Comparison of ENCODE assay signal across 8 cellular contexts in genomic region chr3:124034016-124034808, GRCh38. TPM values are rescaled to one million over a fixed set of nuclear protein-coding genes. Genes with fewer than 3 reads are reported as not detected.
DNase-seq lines count a peak whose midpoint lies in the region; TF ChIP-seq lines count a peak whose summit lies in the region.

No MANE protein-coding gene starts in this region.

- BruUV-seq in PC-9 (replicated peaks; lab: Mats Ljungman, UMichigan): no TSS peak

- H3K4me3 ChIP-seq in AG10803 (ENCODE audit: low read length): peak overlapping the region; percentile 76
- H3K4me3 ChIP-seq in HUES6 (ENCODE audit: low read depth, low read length): peak overlapping the region; percentile 93
- peak overlapping the region; percentile 73 for H3K4me3 ChIP-seq in iPS-18a (ENCODE audit: low read length)
- peak overlapping the region; percentile 76 to 81 (median 80) for H3K4me3 ChIP-seq in skeletal muscle tissue (ENCODE audit: low read length in 3 of 3)
- no peak overlapping the region for H3K4me3 ChIP-seq in PC-9

- no peaks in the 10 kb centered on the region for H3K79me2 ChIP-seq in PC-9 (ENCODE audit: low read depth)

- H3K4me1 ChIP-seq in HUES6 (ENCODE audit: control insufficient read depth, insufficient read depth, low read length): 0 out of 2 replicates have a peak, but pooled peaks cover 5% of the 10 kb centered on the region
- peaks cover 3% of the 10 kb centered on the region for H3K4me1 ChIP-seq in iPS-18a (ENCODE audit: control insufficient read depth, low read depth, low read length)
- H3K4me1 ChIP-seq in skeletal muscle tissue (ENCODE audit: control insufficient read depth in 3 of 3, insufficient read depth in 3 of 3, low read length in 3 of 3): peaks cover 11 to 18% (median 12%) of the 10 kb centered on the region in 3 donors
- H3K4me1 ChIP-seq in PC-9 (replicated peaks; ENCODE audit: insufficient read depth): no peaks in the 10 kb centered on the region

- no peak overlapping the region for H3K27ac ChIP-seq in HUES6 (ENCODE audit: low read depth, low read length)
- H3K27ac ChIP-seq in angular gyrus (ENCODE audit: low read depth, low read length): peak overlapping the region; percentile 40
- no peak overlapping the region for H3K27ac ChIP-seq in iPS-18a (ENCODE audit: low read length)
- peak overlapping the region; percentile 6 for H3K27ac ChIP-seq in skeletal muscle tissue (ENCODE audit: low read depth, low read length)
- H3K27ac ChIP-seq in PC-9: no peak overlapping the region

- peak overlapping the region; percentile 55 for H3K9ac ChIP-seq in HUES6 (ENCODE audit: low read length)
- H3K9ac ChIP-seq in iPS-18a (ENCODE audit: low read length): peak overlapping the region; percentile 25
- H3K9ac ChIP-seq in skeletal muscle tissue (ENCODE audit: low read depth in 1 of 3, low read length in 3 of 3): peak overlapping the region; percentile 43 to 78 (median 77)

- H4K20me1 ChIP-seq in PC-9 (ENCODE audit: insufficient read depth): no peaks in the 10 kb centered on the region

- TF ChIP-seq CTCF in AG10803 (conservative IDR thresholded peaks at IDR 0.05; ENCODE audit: low read length): no peak
- TF ChIP-seq CTCF in PC-9 (conservative IDR thresholded peaks at IDR 0.05): no peak

- CTCF ChIA-PET in PC-9 (lab: Charles Lee): no interaction called here

- no peak for DNase-seq in AG10803 (ENCODE audit: low read depth)
- DNase-seq in PC-9: no peak
- DNase-seq in effector CD8-positive, alpha-beta T cell (lab: John Stamatoyannopoulos, UW): no peak
- DNase-seq in HPDE6-E6E7 (ENCODE audit: extremely low spot score): no peak

- H3K4me2 ChIP-seq in PC-9: no peak overlapping the region

- POLR2A ChIA-PET in PC-9 (lab: Charles Lee; ENCODE audit: unreplicated experiment): no interaction called here

- H3K9me3 ChIP-seq in HUES6 (ENCODE audit: control insufficient read depth, insufficient read depth, low read depth, low read length): no peaks in the 10 kb centered on the region
- H3K9me3 ChIP-seq in iPS-18a (ENCODE audit: control insufficient read depth, low read depth, low read length): no peaks in the 10 kb centered on the region
- no peaks in the 10 kb centered on the region for H3K9me3 ChIP-seq in skeletal muscle tissue (ENCODE audit: control insufficient read depth in 3 of 3, low read length in 3 of 3)
- no peaks in the 10 kb centered on the region for H3K9me3 ChIP-seq in PC-9 (ENCODE audit: insufficient read depth, low read depth)

- H3K36me3 ChIP-seq in HUES6 (ENCODE audit: control insufficient read depth, insufficient read depth, low read length) (no peaks in the 10 kb centered on the region), iPS-18a (ENCODE audit: control insufficient read depth, low read depth, low read length) (no peaks in the 10 kb centered on the region), skeletal muscle tissue (ENCODE audit: control insufficient read depth in 3 of 3, insufficient read depth in 3 of 3, low read length in 3 of 3) (no peaks in the 10 kb centered on the region), PC-9 (ENCODE audit: low read depth) (no peaks in the 10 kb centered on the region)

- H3F3A ChIP-seq in PC-9 (ENCODE audit: insufficient read depth, low read depth): no peaks in the 10 kb centered on the region

- H2AFZ ChIP-seq in PC-9: no peak overlapping the region

- H3K27me3 ChIP-seq in HUES6 (ENCODE audit: control insufficient read depth, insufficient read depth, low read length) (peaks cover 71% of the 10 kb centered on the region), iPS-18a (ENCODE audit: control insufficient read depth, insufficient read depth, low read length) (peaks cover 56% of the 10 kb centered on the region), skeletal muscle tissue (ENCODE audit: control insufficient read depth in 3 of 3, insufficient read depth in 3 of 3, low read length in 3 of 3) (no peaks in the 10 kb centered on the region), PC-9 (ENCODE audit: insufficient read depth, low read depth) (peaks cover 64% of the 10 kb centered on the region)

- intact Hi-C loops in PC-9 (cut with micrococcal nuclease; ENCODE audit: unreplicated experiment): no loop called here

- H3K9me2 ChIP-seq in PC-9 (ENCODE audit: insufficient read depth): no peaks in the 10 kb centered on the region

RNA-seq across cellular contexts. Expression of gene KALRN, which starts 1.0 kb away (rescaled TPM):
- total RNA-seq in skeletal muscle tissue (8.9 TPM), PC-9 (2021) (1.1 and 1.8 TPM in 2 replicates)

RNA-seq across cellular contexts. Expression of gene ROPN1, which starts 42.3 kb away (rescaled TPM):
- total RNA-seq in skeletal muscle tissue: not detected
- not detected in 2 replicates for total RNA-seq in PC-9 (2021)

Comparison
In these comparisons a context has a peak if more than half of its experiments do, and no peak if none do; other contexts are left out.
1. H3K27ac ChIP-seq: peak in angular gyrus (single experiment) and skeletal muscle tissue (single experiment); none in HUES6 (single experiment), iPS-18a (single experiment) and PC-9 (single experiment).
2. H3K9ac ChIP-seq: peak in every context shown above with its lines; median percentile 77 in skeletal muscle tissue; 55 in HUES6; 25 in iPS-18a.